ENCODE assay signal across 8 cellular contexts in genomic region chr2:179264238-179265081, GRCh38. TPM values are rescaled to one million over a fixed set of nuclear protein-coding genes. Genes with fewer than 3 reads are reported as not detected.
DNase-seq lines count a peak whose midpoint lies in the region; ATAC-seq, FAIRE-seq and TF ChIP-seq lines count a peak whose summit lies in the region.

Gene SESTD1, minus strand, starts transcription at chr2:179264832. Its CDS starts 72,991 bp downstream, at chr2:179191841.

- intact Hi-C loops in endothelial cell of umbilical vein (cut with micrococcal nuclease), result loop anchor here (1.0 to 5.0 kb wide), 2 partner anchors 158 to 782 kb away; partner anchors contain the start of gene PLEKHA3

- peak within 1 kb of the TSS; percentile 64 for H3K9ac ChIP-seq in endothelial cell of umbilical vein (replicated peaks; ENCODE audit: extremely low read depth, insufficient read depth, low read length)

- FAIRE-seq in endothelial cell of umbilical vein (lab: Jason Lieb, UNC), result no peak

- no peak for TF ChIP-seq CTCF in endothelial cell of umbilical vein (IDR thresholded peaks at IDR 0.05; ENCODE audit: extremely low read depth in 1 of 2, insufficient read depth in 1 of 2, low read depth in 1 of 2, low read length in 2 of 2)

- peak within 1 kb of the TSS; percentile 68 to 85 (median 76) for H3K4me3 ChIP-seq in endothelial cell of umbilical vein (replicated peaks in 1 of 3; ENCODE audit: insufficient read depth in 1 of 3, low read depth in 1 of 3, low read length in 3 of 3)
- peak within 1 kb of the TSS; percentile 67 for H3K4me3 ChIP-seq in mononuclear cell (ENCODE audit: low read length)

- H3K4me1 ChIP-seq in endothelial cell of umbilical vein (ENCODE audit: control insufficient read depth, extremely low read depth, insufficient read depth, low read length) (peaks cover 22% of the 10 kb centered on the region), mononuclear cell (ENCODE audit: insufficient read depth, low read length) (peaks cover 37% of the 10 kb centered on the region)

- H3K9me3 ChIP-seq in endothelial cell of umbilical vein (replicated peaks; ENCODE audit: control insufficient read depth, insufficient read depth, low read length) (no peaks in the 10 kb centered on the region), mononuclear cell (ENCODE audit: low read depth, low read length) (no peaks in the 10 kb centered on the region)

- peaks cover 44% of the 10 kb centered on the region for H3K79me2 ChIP-seq in endothelial cell of umbilical vein (ENCODE audit: control insufficient read depth, insufficient read depth, low read length)

- CTCF ChIA-PET in endothelial cell of umbilical vein (lab: Charles Lee), result interaction anchor here (1.8 kb wide), 1 partner anchor 10 kb away, joined by 5 read pairs; no protein-coding TSS in a partner anchor

- H4K20me1 ChIP-seq in endothelial cell of umbilical vein (replicated peaks; ENCODE audit: control insufficient read depth, extremely low read depth, insufficient read depth, low read length), result peaks cover 5% of the 10 kb centered on the region

- no peaks in the 10 kb centered on the region for H3K36me3 ChIP-seq in endothelial cell of umbilical vein (ENCODE audit: control insufficient read depth in 2 of 2, extremely low read depth in 1 of 2, insufficient read depth in 2 of 2, low read length in 2 of 2)

- BruUV-seq in endothelial cell of umbilical vein (replicated peaks; lab: Mats Ljungman, UMichigan), result no TSS peak

- POLR2A ChIA-PET in endothelial cell of umbilical vein (lab: Charles Lee), result no interaction called here

- DNase-seq in ACHN (peak; percentile 50), NCI-H510A treated with DMSO at 0.1 percent for 48 hours (lab: John Stamatoyannopoulos, UW) (peak; percentile 91), endothelial cell of umbilical vein (ENCODE audit: low read depth, low spot score) (peak; percentile 56)
- DNase-seq in activated CD8-positive, alpha-beta memory T cell treated with anti-CD3 and anti-CD28 coated beads, Interleukin-2, amount 50 U/mL, for 48 hours, result peak; percentile 76
- peak; percentile 21 for DNase-seq in stimulated activated CD8-positive, alpha-beta memory T cell treated with anti-CD3 and anti-CD28 coated beads, Interleukin-7, amount 100 ng/mL, for 24 hours (ENCODE audit: low read depth)

- TF ChIP-seq POLR2A in endothelial cell of umbilical vein (IDR thresholded peaks at IDR 0.05; ENCODE audit: low read depth, low read length), result peak; percentile 40

- peak; percentile 36 for ATAC-seq in GM18858 (IDR thresholded peaks at IDR 0.05; ENCODE audit: unreplicated experiment)
- ATAC-seq in HG03060 (IDR thresholded peaks at IDR 0.05; ENCODE audit: low read depth, unreplicated experiment), result peak; percentile 31

- no peaks in the 10 kb centered on the region for H3K27me3 ChIP-seq in endothelial cell of umbilical vein (ENCODE audit: control insufficient read depth in 2 of 2, insufficient read depth in 2 of 2, low read length in 2 of 2)
- no peaks in the 10 kb centered on the region for H3K27me3 ChIP-seq in mononuclear cell (ENCODE audit: insufficient read depth, low read length)

- no peaks in the 10 kb centered on the region for H3K9me1 ChIP-seq in endothelial cell of umbilical vein (replicated peaks; ENCODE audit: control insufficient read depth, extremely low read depth, insufficient read depth, low read length)

- H3K4me2 ChIP-seq in endothelial cell of umbilical vein (ENCODE audit: insufficient read depth, low read length), result peak within 1 kb of the TSS; percentile 75

- in situ Hi-C loops in ACHN (cut with HindIII; ENCODE audit: low pct_ligation_motif_present, low pct_unique_long_range_greater_than_20kb, low sequenced_read_pairs), result no loop called here

- H3K27ac ChIP-seq in endothelial cell of umbilical vein (ENCODE audit: insufficient read depth, low read depth, low read length), result peak within 1 kb of the TSS; percentile 31

- peak within 1 kb of the TSS; percentile 71 for H2AFZ ChIP-seq in endothelial cell of umbilical vein (ENCODE audit: low read depth, low read length)

- dilution Hi-C loops in endothelial cell of umbilical vein (cut with MboI; ENCODE audit: extremely low pct_ligation_motif_present, low sequenced_read_pairs), result no loop called here

TF ChIP-seq in endothelial cell of umbilical vein, 7 proteins besides CTCF, POLR2A, EP300 and RAD21:
- TF ChIP-seq POLR2AphosphoS5 (IDR thresholded peaks at IDR 0.05; ENCODE audit: insufficient read depth, low read depth, low read length) (peak; percentile 50), JUN (IDR thresholded peaks at IDR 0.05; ENCODE audit: borderline replicate concordance, insufficient read depth, insufficient read length, low read depth) (no peak)

RNA-seq across cellular contexts. Expression of gene SESTD1, which starts in this region (rescaled TPM):
- total RNA-seq in endothelial cell of umbilical vein, result 72.4 and 79.9 TPM in 2 replicates
- polyA plus RNA-seq in endothelial cell of umbilical vein, result 7.9 and 9.8 TPM in 2 replicates
- polyA plus RNA-seq in endothelial cell of umbilical vein (2011; cell fraction: cytosol; rRNA removed), result 19.7 and 22.6 TPM in 2 replicates
- polyA plus RNA-seq in endothelial cell of umbilical vein (2011; cell fraction: nucleus; rRNA removed), result 34.9 and 37.8 TPM in 2 replicates
- 58.4 and 92.7 TPM in 2 replicates for polyA plus RNA-seq in endothelial cell of umbilical vein (2012)
- 43.9 and 51.8 TPM in 2 replicates for polyA minus RNA-seq in endothelial cell of umbilical vein
- 5.8 TPM for polyA minus RNA-seq in endothelial cell of umbilical vein (2011; cell fraction: cytosol; rRNA and poly(A)+ RNA removed)
- 60.9 and 82.0 TPM in 2 replicates for polyA minus RNA-seq in endothelial cell of umbilical vein (2011; cell fraction: nucleus; rRNA and poly(A)+ RNA removed)
- 20.1 TPM for total RNA-seq in mononuclear cell

Comparison
In these comparisons a context has a peak if more than half of its experiments do, and no peak if none do; other contexts are left out.
1. Peak in every context shown above with its lines: DNase-seq, ATAC-seq, H3K4me3 ChIP-seq and H3K27ac ChIP-seq.
2. DNase-seq: peak in every context shown above with its lines; median percentile 91 in NCI-H510A treated with DMSO at 0.1 percent for 48 hours; 76 in activated CD8-positive, alpha-beta memory T cell treated with anti-CD3 and anti-CD28 coated beads, Interleukin-2, amount 50 U/mL, for 48 hours; 56 in endothelial cell of umbilical vein; 50 in ACHN; 21 in stimulated activated CD8-positive, alpha-beta memory T cell treated with anti-CD3 and anti-CD28 coated beads, Interleukin-7, amount 100 ng/mL, for 24 hours.